In the genomic region with DNA sequence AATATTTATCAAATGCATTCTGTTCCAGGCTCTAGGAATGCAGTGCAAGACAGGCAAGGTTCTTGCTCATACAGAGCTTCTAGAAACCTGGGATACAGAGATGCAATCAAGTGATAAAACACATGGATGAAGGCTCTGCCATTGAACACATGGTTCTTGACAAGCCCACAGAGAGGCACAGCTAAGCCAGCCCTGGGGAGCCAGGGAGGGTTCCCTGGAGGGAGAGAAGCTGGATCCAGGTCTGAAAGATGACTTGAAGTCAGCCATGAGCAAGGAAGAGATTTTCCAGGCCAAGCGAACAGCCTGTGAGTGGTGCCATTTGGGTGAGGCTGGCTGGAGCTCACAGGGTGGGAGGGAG, we compare ENCODE assay signal across 9 cellular contexts.
DNase-seq lines count a peak whose midpoint lies in the region; ATAC-seq and TF ChIP-seq lines count a peak whose summit lies in the region.
"Had no signal": no experiment of that assay in that cellular context is flagged by ENCODE, and none has a peak within 500 bp of the region (broad histone marks: within the 10 kb centered on the region; RNA-seq: fewer than 3 reads in every experiment).

No MANE protein-coding gene starts in this region.

- DNase-seq in naive B cell (no peak), cerebellar cortex (ENCODE audit: low spot score) (no peak), cerebellar nuclear complex (lab: John Stamatoyannopoulos, UW) (no peak)
- DNase-seq: NCI-H524 treated with DMSO at 0.1 percent for 48 hours had no signal

- no peaks in the 10 kb centered on the region for H3K79me2 ChIP-seq in ACC112 (ENCODE audit: control insufficient read depth, insufficient read depth, low read length, unreplicated experiment)

- H3K27ac Mint-ChIP-seq in dendritic cell treated with granulocyte-macrophage colony-stimulating factor and Interleukin-4, amounts not matched to agents 40 ng/mL and 50 ng/mL, for 4 days, result peak overlapping the region; percentile 87
- peak overlapping the region; percentile 99 to 100 (median 99) for H3K27ac Mint-ChIP-seq in naive B cell

- H3K27me3 ChIP-seq in ACC112 (ENCODE audit: insufficient read depth, low read length), result no peaks in the 10 kb centered on the region

- peaks cover 28% of the 10 kb centered on the region for H3K4me1 ChIP-seq in ACC112 (ENCODE audit: control insufficient read depth, insufficient read depth, low read length, unreplicated experiment)

- intact Hi-C loops in dendritic cell treated with granulocyte-macrophage colony-stimulating factor and Interleukin-4, amounts not matched to agents 40 ng/mL and 50 ng/mL, for 4 days (cut with micrococcal nuclease), result loop anchor here (2.0 kb wide), 1 partner anchor 15 kb away; no protein-coding TSS in a partner anchor

- H3K9me3 Mint-ChIP-seq in dendritic cell treated with granulocyte-macrophage colony-stimulating factor and Interleukin-4, amounts not matched to agents 40 ng/mL and 50 ng/mL, for 4 days, result no peaks in the 10 kb centered on the region
- H3K9me3 Mint-ChIP-seq in naive B cell, result no peaks in the 10 kb centered on the region

- H2AFZ ChIP-seq in ACC112 (ENCODE audit: low read length, unreplicated experiment), result peak overlapping the region; percentile 48

- H3K36me3 Mint-ChIP-seq in dendritic cell treated with granulocyte-macrophage colony-stimulating factor and Interleukin-4, amounts not matched to agents 40 ng/mL and 50 ng/mL, for 4 days (ENCODE audit: low read depth), result no peaks in the 10 kb centered on the region
- H3K36me3 Mint-ChIP-seq in naive B cell, result no peaks in the 10 kb centered on the region

- peaks cover 67% of the 10 kb centered on the region for H3K4me1 Mint-ChIP-seq in dendritic cell treated with granulocyte-macrophage colony-stimulating factor and Interleukin-4, amounts not matched to agents 40 ng/mL and 50 ng/mL, for 4 days (ENCODE audit: low read depth)
- H3K4me1 Mint-ChIP-seq in naive B cell, result peaks cover 52 to 78% (median 69%) of the 10 kb centered on the region in 3 donors

- H3K36me3 ChIP-seq in ACC112 (ENCODE audit: insufficient read depth, low read length), result no peaks in the 10 kb centered on the region
- H3K36me3 ChIP-seq in KOPT-K1 (ENCODE audit: insufficient read depth, low read length), result no peaks in the 10 kb centered on the region

- TF ChIP-seq POLR2A in GM18505 (IDR thresholded peaks at IDR 0.05; ENCODE audit: borderline replicate concordance, extremely low read depth, insufficient read depth, insufficient read length), result no peak

- H3K27ac ChIP-seq in ACC112 (ENCODE audit: low read depth, low read length), result peak overlapping the region; percentile 91
- peak overlapping the region; percentile 67 for H3K27ac ChIP-seq in KOPT-K1 (ENCODE audit: low read depth, low read length, poor library complexity, severe bottlenecking)

- H3K4me3 ChIP-seq in ACC112 (ENCODE audit: low read depth, low read length), result peak overlapping the region; percentile 61

- H3K27me3 Mint-ChIP-seq in dendritic cell treated with granulocyte-macrophage colony-stimulating factor and Interleukin-4, amounts not matched to agents 40 ng/mL and 50 ng/mL, for 4 days, result peaks cover 7% of the 10 kb centered on the region
- H3K27me3 Mint-ChIP-seq in naive B cell, result no peaks in the 10 kb centered on the region

- no peaks in the 10 kb centered on the region for H3K9me3 ChIP-seq in KOPT-K1 (ENCODE audit: insufficient read depth, low read length, poor library complexity, severe bottlenecking)

- no peak for ATAC-seq in naive B cell (ENCODE audit: low read depth in 2 of 2)
- ATAC-seq in GM18505 (IDR thresholded peaks at IDR 0.05; ENCODE audit: unreplicated experiment), result no peak
- no peak for ATAC-seq in HG03520 (IDR thresholded peaks at IDR 0.05; ENCODE audit: unreplicated experiment)

- H3K4me3 Mint-ChIP-seq in dendritic cell treated with granulocyte-macrophage colony-stimulating factor and Interleukin-4, amounts not matched to agents 40 ng/mL and 50 ng/mL, for 4 days, result peak overlapping the region; percentile 74
- peak overlapping the region; percentile 62 to 93 (median 89) for H3K4me3 Mint-ChIP-seq in naive B cell
